Comparison of ENCODE assay signal across 15 cellular contexts in genomic region chr2:33051586-33052385, GRCh38.
A peak's percentile ranks its signal among the peaks of the same experiment; 100 is the strongest.
DNase-seq lines count a peak whose midpoint lies in the region; ATAC-seq and TF ChIP-seq lines count a peak whose summit lies in the region.
"Had no signal": no experiment of that assay in that cellular context is flagged by ENCODE, and none has a peak within 500 bp of the region (broad histone marks: within the 10 kb centered on the region; RNA-seq: fewer than 3 reads in every experiment).

No MANE protein-coding gene starts in this region.

- no peak overlapping the region for H3K9ac ChIP-seq in fibroblast of lung (ENCODE audit: insufficient read depth, low read length)

- H3K4me3 Mint-ChIP-seq in activated T-cell treated with anti-CD3 and anti-CD28 coated beads, Interleukin-2, amount 50 U/mL, for 72 hours = no peak overlapping the region
- H3K4me3 Mint-ChIP-seq: IgD-negative memory B cell, T-helper 17 cell had no signal

- intact Hi-C loops in sciatic nerve (cut with DNase I) = no loop called here

- H3K36me3 Mint-ChIP-seq in activated T-cell treated with anti-CD3 and anti-CD28 coated beads, Interleukin-2, amount 50 U/mL, for 72 hours (ENCODE audit: insufficient read depth in 2 of 2) = no peaks in the 10 kb centered on the region
- H3K36me3 Mint-ChIP-seq: IgD-negative memory B cell had no signal

- H3K79me2 ChIP-seq in fibroblast of lung (ENCODE audit: control insufficient read depth, insufficient read depth, low read length) = no peaks in the 10 kb centered on the region

- H2AFZ ChIP-seq in fibroblast of lung (ENCODE audit: low read length) = no peak overlapping the region

- no peak for TF ChIP-seq CTCF in fibroblast of lung (conservative IDR thresholded peaks at IDR 0.05 in 1 of 2, IDR thresholded peaks at IDR 0.05 in 1 of 2; ENCODE audit: low read depth in 1 of 2, low read length in 2 of 2)

- DNase-seq in GM04504 (ENCODE audit: low read depth) (peak; percentile 86), NOMO-1 treated with DMSO at 0.1 percent for 48 hours (lab: John Stamatoyannopoulos, UW; ENCODE audit: unreplicated experiment) (peak; percentile 93), fibroblast of lung (ENCODE audit: low read depth in 2 of 2) (peak; percentile 61), sciatic nerve (ENCODE audit: low spot score) (no peak), DMS153 treated with DMSO at 0.1 percent for 48 hours (lab: John Stamatoyannopoulos, UW; ENCODE audit: unreplicated experiment) (no peak)
- no peak for DNase-seq in activated T-cell treated with anti-CD3 and anti-CD28 coated beads, Interleukin-2, amount 50 U/mL, for 72 hours
- DNase-seq: DMS 273 treated with DMSO at 0.1 percent for 48 hours, kidney glomerular epithelial cell, NCI-H774, pancreas, T-helper 17 cell had no signal

- peaks cover 25% of the 10 kb centered on the region for H3K27me3 Mint-ChIP-seq in activated T-cell treated with anti-CD3 and anti-CD28 coated beads, Interleukin-2, amount 50 U/mL, for 72 hours (ENCODE audit: low read depth)
- H3K27me3 Mint-ChIP-seq: IgD-negative memory B cell had no signal

- no peaks in the 10 kb centered on the region for H3K36me3 ChIP-seq in fibroblast of lung (ENCODE audit: control insufficient read depth, insufficient read depth, low read length)
- H3K36me3 ChIP-seq: adrenal gland, pancreas had no signal

- H3K27ac Mint-ChIP-seq in activated T-cell treated with anti-CD3 and anti-CD28 coated beads, Interleukin-2, amount 50 U/mL, for 72 hours = no peak overlapping the region
- H3K27ac Mint-ChIP-seq: T-helper 17 cell had no signal

- H3K27me3 ChIP-seq in fibroblast of lung (ENCODE audit: control insufficient read depth, insufficient read depth, low read length) = no peaks in the 10 kb centered on the region
- H3K27me3 ChIP-seq: adrenal gland, pancreas had no signal

- H3K4me2 ChIP-seq in fibroblast of lung (ENCODE audit: extremely low read depth, insufficient read depth, low read length) = peak overlapping the region; percentile 32

- H4K20me1 ChIP-seq in fibroblast of lung (ENCODE audit: control insufficient read depth, extremely low read depth, insufficient read depth, low read length) = peaks cover 1% of the 10 kb centered on the region

- ATAC-seq in sciatic nerve (peak; percentile 92), GM18520 (IDR thresholded peaks at IDR 0.05; ENCODE audit: unreplicated experiment) (no peak), GM18907 (IDR thresholded peaks at IDR 0.05; ENCODE audit: unreplicated experiment) (no peak)
- ATAC-seq in activated T-cell treated with anti-CD3 and anti-CD28 coated beads, Interleukin-2, amount 50 U/mL, for 72 hours (replicated peaks in 1 of 2) = no peak
- ATAC-seq: T-helper 17 cell had no signal

- H3K4me1 ChIP-seq in fibroblast of lung (ENCODE audit: control insufficient read depth, extremely low read depth, insufficient read depth, low read length) = peaks cover 3% of the 10 kb centered on the region
- H3K4me1 ChIP-seq: adrenal gland, pancreas had no signal

- H3K9me3 Mint-ChIP-seq in activated T-cell treated with anti-CD3 and anti-CD28 coated beads, Interleukin-2, amount 50 U/mL, for 72 hours = no peaks in the 10 kb centered on the region

- peak overlapping the region; percentile 75 for H3K27ac ChIP-seq in fibroblast of lung (ENCODE audit: insufficient read depth, low read length)
- H3K27ac ChIP-seq: adrenal gland, pancreas had no signal

- H3K4me1 Mint-ChIP-seq in activated T-cell treated with anti-CD3 and anti-CD28 coated beads, Interleukin-2, amount 50 U/mL, for 72 hours (ENCODE audit: low read depth) = no peaks in the 10 kb centered on the region
- H3K4me1 Mint-ChIP-seq: IgD-negative memory B cell, T-helper 17 cell had no signal

- H3K4me3 ChIP-seq in fibroblast of lung (replicated peaks in 1 of 4; ENCODE audit: control extremely low read depth in 1 of 4, insufficient read depth in 1 of 4, low read depth in 3 of 4, low read length in 4 of 4) = no peak overlapping the region
- H3K4me3 ChIP-seq: adrenal gland, pancreas had no signal

- no peaks in the 10 kb centered on the region for H3K9me3 ChIP-seq in fibroblast of lung (ENCODE audit: control insufficient read depth, insufficient read depth, low read depth, low read length)
- H3K9me3 ChIP-seq: adrenal gland, pancreas had no signal

Comparison
In these comparisons a context has a peak if more than half of its experiments do, and no peak if none do; other contexts are left out.
1. DNase-seq: peak in GM04504 (single experiment), NOMO-1 treated with DMSO at 0.1 percent for 48 hours (single experiment) and fibroblast of lung (2 of 2); none in sciatic nerve (single experiment), DMS153 treated with DMSO at 0.1 percent for 48 hours (single experiment) and activated T-cell treated with anti-CD3 and anti-CD28 coated beads, Interleukin-2, amount 50 U/mL, for 72 hours (0 of 2).